Comparison of ENCODE assay signal across 11 cellular contexts in genomic region chr19:35013820-35014754, GRCh38. TPM values are rescaled to one million over a fixed set of nuclear protein-coding genes. Genes with fewer than 3 reads are reported as not detected.
DNase-seq lines count a peak whose midpoint lies in the region; ATAC-seq and TF ChIP-seq lines count a peak whose summit lies in the region.
"Had no signal": no experiment of that assay in that cellular context is flagged by ENCODE, and none has a peak within 500 bp of the region (broad histone marks: within the 10 kb centered on the region; RNA-seq: fewer than 3 reads in every experiment).

No MANE protein-coding gene starts in this region.

- H3K27me3 Mint-ChIP-seq in Caco-2 (ENCODE audit: insufficient read depth, unreplicated experiment) = no peaks in the 10 kb centered on the region
- H3K27me3 Mint-ChIP-seq in naive thymus-derived CD4-positive, alpha-beta T cell = no peaks in the 10 kb centered on the region

- peaks cover 97% of the 10 kb centered on the region for H3K36me3 Mint-ChIP-seq in Caco-2 (ENCODE audit: insufficient read depth, unreplicated experiment)
- H3K36me3 Mint-ChIP-seq in naive thymus-derived CD4-positive, alpha-beta T cell = peaks cover 4 to 55% (median 28%) of the 10 kb centered on the region in 5 donors

- TF ChIP-seq CTCF in Caco-2 (IDR thresholded peaks at IDR 0.05; ENCODE audit: insufficient read depth in 1 of 2, low read depth in 1 of 2, low read length in 1 of 2, severe bottlenecking in 1 of 2, unreplicated experiment in 1 of 2) (no peak), A673 (conservative IDR thresholded peaks at IDR 0.05; ENCODE audit: low read depth, low read length) (no peak), gastrocnemius medialis (IDR thresholded peaks at IDR 0.05 in 4 of 5, conservative IDR thresholded peaks at IDR 0.05 in 1 of 5) (no peak)

- H3K4me1 ChIP-seq in Caco-2 (no peaks in the 10 kb centered on the region), A673 (ENCODE audit: insufficient read depth, low read length, poor library complexity, severe bottlenecking) (no peaks in the 10 kb centered on the region), gastrocnemius medialis (peaks cover 0 to 6% of the 10 kb centered on the region in 2 donors)
- peaks cover 57 to 59% of the 10 kb centered on the region in 2 donors for H3K4me1 ChIP-seq in naive thymus-derived CD4-positive, alpha-beta T cell (ENCODE audit: control insufficient read depth in 2 of 2, insufficient read depth in 2 of 2, low read length in 2 of 2)

- H3K9me3 Mint-ChIP-seq in Caco-2 (ENCODE audit: unreplicated experiment) = no peaks in the 10 kb centered on the region
- H3K9me3 Mint-ChIP-seq in naive thymus-derived CD4-positive, alpha-beta T cell = peaks cover 0 to 2% (median 0%) of the 10 kb centered on the region in 11 donors

- H3K27ac Mint-ChIP-seq in Caco-2 (ENCODE audit: unreplicated experiment) = peak overlapping the region; percentile 19
- H3K27ac Mint-ChIP-seq in naive thymus-derived CD4-positive, alpha-beta T cell = peak overlapping the region; percentile 83 to 99 (median 96)

- BruUV-seq in Caco-2 (replicated peaks; lab: Mats Ljungman, UMichigan) (no TSS peak), A673 (replicated peaks; lab: Mats Ljungman, UMichigan) (no TSS peak)

- no peak for TF ChIP-seq POLR2A in gastrocnemius medialis (IDR thresholded peaks at IDR 0.05)

- peak; percentile 81 for ATAC-seq in naive thymus-derived CD4-positive, alpha-beta T cell
- ATAC-seq in gastrocnemius medialis = no peak

- POLR2A ChIA-PET in Caco-2 (lab: Charles Lee) (no interaction called here), A673 (lab: Charles Lee; ENCODE audit: low non-redundant PET) (no interaction called here)
- POLR2A ChIA-PET in naive thymus-derived CD4-positive, alpha-beta T cell (lab: Charles Lee) = interaction anchor here (0.6 to 11.9 kb wide), 23 partner anchors 8 to 439 kb away, joined by 3 to 237 read pairs (median 4); partner anchors contain the start of genes FXYD5, GRAMD1A, SCN1B and ZNF30

- H3K36me3 ChIP-seq in Caco-2 (ENCODE audit: control insufficient read depth, insufficient read depth, low read length) (peaks cover 13% of the 10 kb centered on the region), A673 (ENCODE audit: insufficient read depth, low read length, poor library complexity, severe bottlenecking) (peaks cover 78% of the 10 kb centered on the region), gastrocnemius medialis (peaks cover 0 to 63% of the 10 kb centered on the region in 2 donors)
- peaks cover 8 to 71% (median 35%) of the 10 kb centered on the region in 3 experiments for H3K36me3 ChIP-seq in naive thymus-derived CD4-positive, alpha-beta T cell (ENCODE audit: control insufficient read depth in 2 of 3, insufficient read depth in 3 of 3, low read length in 3 of 3)

- H3K4me3 ChIP-seq in Caco-2 (ENCODE audit: low read depth, low read length) (no peak overlapping the region), A673 (ENCODE audit: low read depth, low read length, poor library complexity, severe bottlenecking) (no peak overlapping the region), gastrocnemius medialis (no peak overlapping the region)
- H3K4me3 ChIP-seq in naive thymus-derived CD4-positive, alpha-beta T cell (ENCODE audit: low read length) = peak overlapping the region; percentile 48

- H3K9me3 ChIP-seq in Caco-2 = no peaks in the 10 kb centered on the region
- no peaks in the 10 kb centered on the region for H3K9me3 ChIP-seq in naive thymus-derived CD4-positive, alpha-beta T cell (ENCODE audit: control insufficient read depth in 2 of 3, low read length in 3 of 3)
- H3K9me3 ChIP-seq in A673 (ENCODE audit: low read depth, low read length, poor library complexity, severe bottlenecking) = no peaks in the 10 kb centered on the region
- no peaks in the 10 kb centered on the region for H3K9me3 ChIP-seq in gastrocnemius medialis

- peaks cover 8% of the 10 kb centered on the region for H3K4me1 Mint-ChIP-seq in Caco-2 (ENCODE audit: low read depth, unreplicated experiment)
- peaks cover 44 to 78% (median 67%) of the 10 kb centered on the region in 7 donors for H3K4me1 Mint-ChIP-seq in naive thymus-derived CD4-positive, alpha-beta T cell

- in situ Hi-C loops in gastrocnemius medialis (cut with MboI; ENCODE audit: low sequenced_read_pairs in 4 of 4) = no loop called here

- H3K4me3 Mint-ChIP-seq in Caco-2 (ENCODE audit: unreplicated experiment) = peak overlapping the region; percentile 32
- peak overlapping the region; percentile 76 to 94 (median 86) for H3K4me3 Mint-ChIP-seq in naive thymus-derived CD4-positive, alpha-beta T cell

- DNase-seq in Caco-2 (no peak), SIG-M5 treated with dmso at 0.1 percent for 504 hours (lab: John Stamatoyannopoulos, UW; ENCODE audit: unreplicated experiment) (peak; percentile 81), posterior vena cava (ENCODE audit: low spot score) (no peak), A673 (ENCODE audit: low spot score) (no peak), gastrocnemius medialis (no peak), NCI-H2227 treated with DMSO at 0.1 percent for 48 hours (lab: John Stamatoyannopoulos, UW) (no peak)
- DNase-seq in activated effector memory CD4-positive, alpha-beta T cell treated with Interleukin-2 at 50 U/mL for 16 hours = peak; percentile 68
- DNase-seq in naive thymus-derived CD4-positive, alpha-beta T cell = peak in 8 of 9 donors; percentile 39 to 91 (median 87)
- DNase-seq: left colon had no signal

- H3K27me3 ChIP-seq in Caco-2 (replicated peaks; ENCODE audit: control insufficient read depth, insufficient read depth, low read length) (no peaks in the 10 kb centered on the region), A673 (replicated peaks; ENCODE audit: insufficient read depth, low read depth, low read length, poor library complexity) (no peaks in the 10 kb centered on the region), gastrocnemius medialis (no peaks in the 10 kb centered on the region)
- no peaks in the 10 kb centered on the region for H3K27me3 ChIP-seq in naive thymus-derived CD4-positive, alpha-beta T cell (ENCODE audit: control insufficient read depth in 2 of 2, insufficient read depth in 2 of 2, low read length in 2 of 2)

- intact Hi-C loops in Caco-2 (cut with micrococcal nuclease; ENCODE audit: unreplicated experiment) (loop anchor here (1.0 kb wide), 1 partner anchor 41 kb away; no protein-coding TSS in a partner anchor), posterior vena cava (cut with DNase I) (loop anchor here (2.0 to 5.0 kb wide), 2 partner anchors 41 to 42 kb away; no protein-coding TSS in a partner anchor), A673 (cut with micrococcal nuclease; ENCODE audit: unreplicated experiment) (loop anchor here (10.0 kb wide), 1 partner anchor 179 kb away; no protein-coding TSS in a partner anchor), gastrocnemius medialis (cut with DNase I; ENCODE audit: low total_unique reads) (loop anchor here (1.0 kb wide), 1 partner anchor 41 kb away; no protein-coding TSS in a partner anchor)
- intact Hi-C loops in naive thymus-derived CD4-positive, alpha-beta T cell (cut with micrococcal nuclease) = loop anchor here (1.0 to 5.0 kb wide), 12 partner anchors 11 to 375 kb away; partner anchors contain the start of genes SCN1B (in 1 of the 2), ZNF181 (in 1 of the 2) and ZNF599 (in 1 of the 2)

- peak overlapping the region; percentile 75 for H3K27ac ChIP-seq in naive thymus-derived CD4-positive, alpha-beta T cell (ENCODE audit: low read depth, low read length)
- H3K27ac ChIP-seq in A673 (ENCODE audit: low read depth, low read length, poor library complexity, severe bottlenecking) = no peak overlapping the region
- H3K27ac ChIP-seq in gastrocnemius medialis = no peak overlapping the region

- CTCF ChIA-PET in Caco-2 (lab: Charles Lee) (interaction anchor here (1.0 kb wide), 2 partner anchors 8 to 42 kb away, joined by 5 read pairs; no protein-coding TSS in a partner anchor), A673 (lab: Charles Lee) (interaction anchor here (0.8 kb wide), 1 partner anchor 41 kb away, joined by 3 read pairs; no protein-coding TSS in a partner anchor)
- CTCF ChIA-PET in naive thymus-derived CD4-positive, alpha-beta T cell (lab: Charles Lee) = interaction anchor here (0.7 to 8.6 kb wide), 15 partner anchors 11 to 242 kb away, joined by 3 to 138 read pairs (median 4); partner anchors contain the start of gene GRAMD1A

RNA-seq across cellular contexts. Expression of gene GRAMD1A, which starts 14.0 kb away (rescaled TPM):
- total RNA-seq in Caco-2 (2022) (110 and 132 TPM in 2 replicates), posterior vena cava (10 to 100 TPM; 83.0 to 87.0 TPM), A673 (2021) (87.3 and 101 TPM in 2 replicates), gastrocnemius medialis (10 to 100 TPM; 38.8 to 45.1 (median 43.7) TPM)
- total RNA-seq in naive thymus-derived CD4-positive, alpha-beta T cell = 100 to 1,000 TPM in 4 of 5 experiments, 10 to 100 TPM in 1; 90.1 to 286 (median 253) TPM
- 10 to 100 TPM; 33.6 to 74.9 TPM for polyA plus RNA-seq in naive thymus-derived CD4-positive, alpha-beta T cell

RNA-seq across cellular contexts. Expression of gene SCN1B, which starts 16.2 kb away (rescaled TPM):
- total RNA-seq in Caco-2 (2022) (1.7 and 1.9 TPM in 2 replicates), posterior vena cava (10 to 100 TPM; 30.8 to 42.4 TPM), A673 (2021) (2.0 and 2.3 TPM in 2 replicates), gastrocnemius medialis (100 to 1,000 TPM; 194 to 469 (median 289) TPM)
- 1 to 10 TPM in 4 of 5 experiments, under 1 TPM in 1; 0.48 to 1.9 (median 1.8) TPM for total RNA-seq in naive thymus-derived CD4-positive, alpha-beta T cell
- polyA plus RNA-seq in naive thymus-derived CD4-positive, alpha-beta T cell = under 1 TPM in 1 of 2 donors, not detected in 1; 0.23 TPM

RNA-seq across cellular contexts. Expression of gene HPN, which starts 27.4 kb away (rescaled TPM):
- total RNA-seq in Caco-2 (2022) (20.8 and 21.1 TPM in 2 replicates), posterior vena cava (1 to 10 TPM in 1 of 2 donors, under 1 TPM in 1; 1.00 to 1.7 TPM), A673 (2021) (not detected in 2 replicates), gastrocnemius medialis (10 to 100 TPM in 3 of 4 donors, 1 to 10 TPM in 1; 9.1 to 24.0 (median 17.1) TPM)
- not detected for total RNA-seq in naive thymus-derived CD4-positive, alpha-beta T cell
- polyA plus RNA-seq in naive thymus-derived CD4-positive, alpha-beta T cell = not detected
- total RNA-seq: Daoy, SK-MEL-5 had no signal

RNA-seq across cellular contexts. Expression of gene ZNF792, which starts 50.1 kb away (rescaled TPM):
- total RNA-seq in Caco-2 (2022) = 4.5 and 5.6 TPM in 2 replicates
- 10 to 100 TPM; 11.0 to 33.9 (median 14.7) TPM for total RNA-seq in naive thymus-derived CD4-positive, alpha-beta T cell
- polyA plus RNA-seq in naive thymus-derived CD4-positive, alpha-beta T cell = 10 to 100 TPM; 18.3 to 23.5 TPM
- 1 to 10 TPM; 4.9 to 6.2 TPM for total RNA-seq in posterior vena cava
- 15.4 and 15.5 TPM in 2 replicates for total RNA-seq in A673 (2021)
- 1 to 10 TPM; 1.7 to 3.5 (median 2.7) TPM for total RNA-seq in gastrocnemius medialis

Comparison
In these comparisons a context has a peak if more than half of its experiments do, and no peak if none do; other contexts are left out.
1. DNase-seq: peak in SIG-M5 treated with dmso at 0.1 percent for 504 hours (single experiment), activated effector memory CD4-positive, alpha-beta T cell treated with Interleukin-2 at 50 U/mL for 16 hours (single experiment) and naive thymus-derived CD4-positive, alpha-beta T cell (8 of 9); none in Caco-2 (0 of 2), posterior vena cava (single experiment), A673 (single experiment), gastrocnemius medialis (0 of 2) and NCI-H2227 treated with DMSO at 0.1 percent for 48 hours (single experiment).